Comparison of ENCODE assay signal across 8 cellular contexts in the genomic region with DNA sequence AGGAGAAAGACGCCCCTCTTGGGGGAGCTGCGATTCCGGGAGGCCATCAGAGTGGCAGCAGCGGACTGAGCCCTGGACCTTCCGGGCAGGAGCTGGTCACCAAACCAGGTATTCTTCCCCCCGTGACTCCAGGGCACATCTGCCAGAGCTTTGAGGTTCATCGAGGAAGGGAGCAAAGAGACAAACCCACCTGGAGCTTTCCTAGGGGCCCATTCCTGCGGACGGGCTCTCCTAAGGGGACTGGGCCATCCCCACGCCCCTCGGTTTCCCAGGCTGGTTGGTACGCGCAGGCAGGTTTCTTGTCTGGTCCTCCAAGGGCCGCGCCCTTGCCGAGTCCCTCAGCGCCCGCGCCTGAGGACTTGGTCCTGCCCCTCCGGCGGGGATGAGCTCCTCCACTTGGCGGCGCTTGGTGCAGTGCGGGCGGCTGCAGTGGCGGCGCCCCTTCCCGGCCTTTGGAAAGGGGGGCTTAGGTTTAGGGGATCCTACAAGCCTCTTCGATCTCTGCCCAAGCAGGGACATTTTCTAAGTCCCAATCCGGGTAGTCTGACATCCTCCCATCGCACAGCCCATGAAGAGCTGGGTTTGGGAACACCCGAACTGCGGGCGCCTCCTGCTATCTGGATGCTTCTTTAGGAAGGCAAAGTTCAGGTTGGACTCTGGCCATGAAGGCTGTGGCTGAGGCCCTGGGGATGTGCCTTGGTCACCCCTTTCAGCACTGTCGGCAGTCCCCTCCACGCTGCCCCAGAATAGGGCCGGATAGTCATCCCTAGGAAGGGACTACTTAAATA. TPM values are rescaled to one million over a fixed set of nuclear protein-coding genes. Genes with fewer than 3 reads are reported as not detected.
DNase-seq lines count a peak whose midpoint lies in the region; ATAC-seq, FAIRE-seq and TF ChIP-seq lines count a peak whose summit lies in the region.

No MANE protein-coding gene starts in this region.

- H3K4me2 ChIP-seq in GM23248 (ENCODE audit: unreplicated experiment) (peak overlapping the region; percentile 92), keratinocyte (ENCODE audit: control insufficient read depth, extremely low read depth, insufficient read depth, low read depth, low read length) (peak overlapping the region; percentile 68), smooth muscle cell (peak overlapping the region; percentile 87)

- DNase-seq in Ammon's horn (ENCODE audit: low spot score): peak; percentile 55
- peak; percentile 90 for DNase-seq in GM23248
- peak; percentile 70 for DNase-seq in RPMI8226
- DNase-seq in cerebellar cortex (ENCODE audit: low spot score): peak; percentile 7
- DNase-seq in keratinocyte (ENCODE audit: low read depth, low spot score): no peak
- DNase-seq in smooth muscle cell (lab: John Stamatoyannopoulos, UW; ENCODE audit: unreplicated experiment): peak; percentile 51
- no peak for DNase-seq in NCI-H345 treated with DMSO at 0.1 percent for 48 hours (lab: John Stamatoyannopoulos, UW; ENCODE audit: unreplicated experiment)

- in situ Hi-C loops in GM23248 (cut with MboI): no loop called here

- peaks cover 12% of the 10 kb centered on the region for H3F3A ChIP-seq in GM23248 (ENCODE audit: insufficient read depth)
- H3F3A ChIP-seq in smooth muscle cell (ENCODE audit: low read depth): peaks cover 10% of the 10 kb centered on the region

- H3K9ac ChIP-seq in GM23248: peak overlapping the region; percentile 87
- H3K9ac ChIP-seq in keratinocyte (ENCODE audit: control insufficient read depth, extremely low read depth, insufficient read depth, low read length): peak overlapping the region; percentile 41
- peak overlapping the region; percentile 59 for H3K9ac ChIP-seq in smooth muscle cell (ENCODE audit: low read depth)

- H3K79me2 ChIP-seq in GM23248 (ENCODE audit: insufficient read depth) (peaks cover 31% of the 10 kb centered on the region), keratinocyte (ENCODE audit: control insufficient read depth, insufficient read depth, low read length) (no peaks in the 10 kb centered on the region), smooth muscle cell (ENCODE audit: low read depth) (peaks cover 42% of the 10 kb centered on the region)

- H3K27ac ChIP-seq in GM23248: peak overlapping the region; percentile 76
- H3K27ac ChIP-seq in keratinocyte (ENCODE audit: control insufficient read depth, insufficient read depth, low read length): no peak overlapping the region
- peak overlapping the region; percentile 58 for H3K27ac ChIP-seq in smooth muscle cell (ENCODE audit: low read depth)

- no peaks in the 10 kb centered on the region for H3K36me3 ChIP-seq in GM23248 (ENCODE audit: low read depth)
- H3K36me3 ChIP-seq in keratinocyte (ENCODE audit: control insufficient read depth in 2 of 2, extremely low read depth in 1 of 2, insufficient read depth in 2 of 2, low read length in 2 of 2): peaks cover 0 to 7% of the 10 kb centered on the region in 2 experiments
- H3K36me3 ChIP-seq in smooth muscle cell (ENCODE audit: low read depth): no peaks in the 10 kb centered on the region

- H3K4me1 ChIP-seq in GM23248 (ENCODE audit: insufficient read depth) (peaks cover 4% of the 10 kb centered on the region; the same call in 1 of the 2 replicates), keratinocyte (ENCODE audit: control insufficient read depth, extremely low read depth, insufficient read depth, low read length) (no peaks in the 10 kb centered on the region), smooth muscle cell (ENCODE audit: low read depth) (peaks cover 5% of the 10 kb centered on the region)

- H4K20me1 ChIP-seq in GM23248 (ENCODE audit: insufficient read depth) (no peaks in the 10 kb centered on the region), keratinocyte (ENCODE audit: control insufficient read depth, extremely low read depth, insufficient read depth, low read length) (no peaks in the 10 kb centered on the region), smooth muscle cell (ENCODE audit: low read depth) (peaks cover 33% of the 10 kb centered on the region)

- no peaks in the 10 kb centered on the region for H3K9me2 ChIP-seq in GM23248 (ENCODE audit: insufficient read depth)

- H3K9me1 ChIP-seq in keratinocyte (ENCODE audit: control insufficient read depth, extremely low read depth, insufficient read depth, low read length): no peaks in the 10 kb centered on the region

- H3K9me3 ChIP-seq in GM23248 (ENCODE audit: low read depth) (no peaks in the 10 kb centered on the region), keratinocyte (ENCODE audit: control insufficient read depth, low read depth, low read length) (no peaks in the 10 kb centered on the region), smooth muscle cell (replicated peaks; ENCODE audit: low read depth) (no peaks in the 10 kb centered on the region)

- H2AFZ ChIP-seq in GM23248: peak overlapping the region; percentile 92
- peak overlapping the region; percentile 90 for H2AFZ ChIP-seq in keratinocyte (ENCODE audit: control insufficient read depth, low read length)
- H2AFZ ChIP-seq in smooth muscle cell (ENCODE audit: low read depth): peak overlapping the region; percentile 88

- no peak for ATAC-seq in HG03095 (IDR thresholded peaks at IDR 0.05; ENCODE audit: unreplicated experiment)

- peak; percentile 11 to 49 (median 41) for TF ChIP-seq CTCF in keratinocyte (optimal IDR thresholded peaks at IDR 0.05 in 1 of 3, IDR thresholded peaks at IDR 0.05 in 1 of 3, conservative IDR thresholded peaks at IDR 0.05 in 1 of 3; ENCODE audit: extremely low read depth in 1 of 3, insufficient read depth in 2 of 3, low read length in 3 of 3)
- peak; percentile 26 for TF ChIP-seq CTCF in smooth muscle cell (IDR thresholded peaks at IDR 0.05; ENCODE audit: borderline replicate concordance, insufficient read depth, poor library complexity, severe bottlenecking)

- H3K27me3 ChIP-seq in GM23248 (replicated peaks; ENCODE audit: insufficient read depth): no peaks in the 10 kb centered on the region
- H3K27me3 ChIP-seq in keratinocyte (ENCODE audit: control insufficient read depth, extremely low read depth, insufficient read depth, low read length): no peaks in the 10 kb centered on the region
- H3K27me3 ChIP-seq in smooth muscle cell (ENCODE audit: low read depth): no peaks in the 10 kb centered on the region

- WGBS in GM23248 (ENCODE audit: low coverage in 1 of 2, low lambda C conversion rate in 2 of 2, missing lambda C conversion rate in 2 of 2), 2 experiments: 2 to 3% methylated on average over 36 to 37 of the region's 37 CpGs
- WGBS in smooth muscle cell (ENCODE audit: low lambda C conversion rate): 7% methylated on average over 37 of the region's 37 CpGs

- H3K4me3 ChIP-seq in GM23248 (peak overlapping the region; percentile 90), keratinocyte (ENCODE audit: control insufficient read depth in 2 of 3, extremely low read depth in 1 of 3, insufficient read depth in 2 of 3, low read depth in 1 of 3, low read length in 3 of 3) (peak overlapping the region; percentile 53 to 72 (median 65)), smooth muscle cell (peak overlapping the region; percentile 67)

- dilution Hi-C loops in keratinocyte (cut with MboI; ENCODE audit: extremely low pct_ligation_motif_present, low sequenced_read_pairs): no loop called here

- FAIRE-seq in keratinocyte (lab: Jason Lieb, UNC): no peak

RNA-seq across cellular contexts. Expression of gene STBD1, which starts 0.5 kb away (rescaled TPM):
- total RNA-seq in GM23248 (2014; rRNA removed; shearing (Covaris generic)): 6.7 and 10.6 TPM in 2 replicates
- polyA plus RNA-seq in GM23248 (2016; fragmentation: Nextera tagmentation; extraction: Ambion mirVana): 9.2 and 10.3 TPM in 2 replicates
- 0.41 to 1.6 TPM (median 0.71 TPM) in 3 replicates for polyA plus RNA-seq in keratinocyte
- polyA plus RNA-seq in keratinocyte (2011; ENCODE audit: low read depth): 1.2 TPM
- polyA plus RNA-seq in keratinocyte (2011; cell fraction: cytosol; rRNA removed): 0.29 and 0.51 TPM in 2 replicates
- polyA plus RNA-seq in keratinocyte (2011; cell fraction: nucleus; rRNA removed): 0.89 and 1.3 TPM in 2 replicates
- polyA plus RNA-seq in keratinocyte (2012; ENCODE audit: low replicate concordance): 1.8 and 2.5 TPM in 2 replicates
- polyA minus RNA-seq in keratinocyte: 0.13 to 0.69 TPM (median 0.36 TPM) in 3 replicates
- polyA minus RNA-seq in keratinocyte (2011; cell fraction: cytosol; rRNA and poly(A)+ RNA removed): 0.77 TPM
- polyA minus RNA-seq in keratinocyte (2011; cell fraction: nucleus; rRNA and poly(A)+ RNA removed): 1.8 and 2.4 TPM in 2 replicates
- total RNA-seq in smooth muscle cell: 7.5 and 15.9 TPM in 2 replicates
- 14.3 and 17.2 TPM in 2 replicates for polyA plus RNA-seq in smooth muscle cell

RNA-seq across cellular contexts. Expression of gene FAM47E, which starts 55.6 kb away (rescaled TPM):
- not detected in 2 replicates for total RNA-seq in GM23248 (2014; rRNA removed; shearing (Covaris generic))
- polyA plus RNA-seq in GM23248 (2016; fragmentation: Nextera tagmentation; extraction: Ambion mirVana) (not detected in 2 replicates), keratinocyte (0.16 to 0.29 TPM (median 0.28 TPM) in 3 replicates), smooth muscle cell (0.73 and 3.5 TPM in 2 replicates)
- not detected for polyA plus RNA-seq in keratinocyte (2011; ENCODE audit: low read depth)
- 0.16 TPM in 1 of 2 replicates, not detected in the other for polyA plus RNA-seq in keratinocyte (2011; cell fraction: cytosol; rRNA removed)
- 0.05 and 0.48 TPM in 2 replicates for polyA plus RNA-seq in keratinocyte (2011; cell fraction: nucleus; rRNA removed)
- 0.39 TPM in 1 of 2 replicates, not detected in the other for polyA plus RNA-seq in keratinocyte (2012; ENCODE audit: low replicate concordance)
- polyA minus RNA-seq in keratinocyte: 0.10 TPM in 1 of 3 replicates, not detected in the others
- polyA minus RNA-seq in keratinocyte (2011; cell fraction: cytosol; rRNA and poly(A)+ RNA removed): not detected
- not detected in 2 replicates for polyA minus RNA-seq in keratinocyte (2011; cell fraction: nucleus; rRNA and poly(A)+ RNA removed)
- 0.63 and 1.8 TPM in 2 replicates for total RNA-seq in smooth muscle cell

Comparison
In these comparisons a context has a peak if more than half of its experiments do, and no peak if none do; other contexts are left out.
1. DNase-seq: peak in Ammon's horn (single experiment), GM23248 (single experiment), RPMI8226 (single experiment), cerebellar cortex (single experiment) and smooth muscle cell (single experiment); none in keratinocyte (single experiment) and NCI-H345 treated with DMSO at 0.1 percent for 48 hours (single experiment).
2. Peak in every context shown above with its lines, with median percentiles within 50 percentile points of each other: H2AFZ ChIP-seq, H3K4me2 ChIP-seq, H3K4me3 ChIP-seq and H3K9ac ChIP-seq.